1 cellular context compared by ENCODE assay signal in the genomic region with DNA sequence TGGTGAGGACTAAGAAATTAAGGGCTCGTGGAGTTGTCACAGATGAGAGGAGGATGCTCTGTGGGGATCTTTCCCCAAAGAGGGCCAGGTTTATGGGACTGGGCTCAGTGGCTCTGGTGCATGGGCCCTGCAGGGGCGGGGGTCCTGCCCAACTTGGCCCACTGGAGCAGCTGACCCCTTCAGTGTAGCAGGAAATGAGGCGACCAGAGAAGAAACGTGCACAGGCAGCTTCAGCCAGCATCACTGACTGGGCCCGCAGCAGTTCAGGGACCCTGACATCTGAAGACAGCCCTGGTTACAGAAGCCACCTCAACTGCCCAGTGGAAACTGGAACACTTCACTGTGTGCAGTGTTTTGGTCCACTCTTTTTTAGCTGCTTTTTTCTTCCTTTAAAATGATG.
TF ChIP-seq lines count a peak whose summit lies in the region.

No MANE protein-coding gene starts in this region.

TF ChIP-seq in H1, 55 proteins besides CTCF, POLR2A, EP300 and RAD21:
- TF ChIP-seq E2F6 (IDR thresholded peaks at IDR 0.05) (no peak), RXRA (IDR thresholded peaks at IDR 0.05; ENCODE audit: insufficient read depth, low read depth, low read length) (no peak), YY1 (IDR thresholded peaks at IDR 0.05; ENCODE audit: low read depth, low read length) (no peak), GABPA (IDR thresholded peaks at IDR 0.05; ENCODE audit: borderline replicate concordance, insufficient read depth, low read length) (no peak), CREB1 (IDR thresholded peaks at IDR 0.05) (no peak), HDAC6 (IDR thresholded peaks at IDR 0.05; ENCODE audit: low read depth, low read length) (no peak), BCL11A (IDR thresholded peaks at IDR 0.05; ENCODE audit: low read depth in 2 of 2, low read length in 2 of 2) (no peak), KDM4A (IDR thresholded peaks at IDR 0.05; ENCODE audit: low read depth, low read length, severe bottlenecking) (no peak), TEAD4 (IDR thresholded peaks at IDR 0.05; ENCODE audit: low read depth, low read length) (no peak), KDM1A (IDR thresholded peaks at IDR 0.05; ENCODE audit: borderline replicate concordance, low read length) (no peak)
TF ChIP-seq in H1: peak in this region for 0.
